11 cellular contexts compared by ENCODE assay signal in genomic region chr3:14525685-14526631, GRCh38. TPM values are rescaled to one million over a fixed set of nuclear protein-coding genes. Genes with fewer than 3 reads are reported as not detected.
DNase-seq lines count a peak whose midpoint lies in the region; ATAC-seq and TF ChIP-seq lines count a peak whose summit lies in the region.
"Had no signal": no experiment of that assay in that cellular context is flagged by ENCODE, and none has a peak within 500 bp of the region (broad histone marks: within the 10 kb centered on the region; RNA-seq: fewer than 3 reads in every experiment).

No MANE protein-coding gene starts in this region.

- ATAC-seq in HG03460 (IDR thresholded peaks at IDR 0.05; ENCODE audit: unreplicated experiment) (no peak), GM21528 (IDR thresholded peaks at IDR 0.05; ENCODE audit: low FRiP score, unreplicated experiment) (no peak)

- peak; percentile 91 for DNase-seq in AG20443 (ENCODE audit: low spot score)
- DNase-seq in MV-4-11 (lab: John Stamatoyannopoulos, UW), result peak; percentile 10
- peak; percentile 59 for DNase-seq in fibroblast of peridontal ligament (ENCODE audit: extremely low read depth)
- peak in 4 of 5 donors; percentile 40 to 48 (median 42) for DNase-seq in ovary
- DNase-seq in ascending aorta (ENCODE audit: low spot score in 2 of 2), result no peak
- no peak for DNase-seq in NOMO-1 treated with dmso at 0.1 percent for 144 hours (lab: John Stamatoyannopoulos, UW; ENCODE audit: unreplicated experiment)
- DNase-seq: DND-41, NCI-H82 had no signal

- H3K9me3 ChIP-seq in ovary (no peaks in the 10 kb centered on the region), ascending aorta (no peaks in the 10 kb centered on the region)

- TF ChIP-seq CTCF in ovary (IDR thresholded peaks at IDR 0.05) (no peak), ascending aorta (IDR thresholded peaks at IDR 0.05) (no peak)

- peak overlapping the region in 1 of 2 donors; percentile 49 for H3K27ac ChIP-seq in ovary
- peak overlapping the region in 1 of 2 donors; percentile 1 for H3K27ac ChIP-seq in ascending aorta
- H3K27ac ChIP-seq: KMS-11 had no signal

- no peaks in the 10 kb centered on the region for H3K4me1 ChIP-seq in ovary (ENCODE audit: insufficient read depth)
- H3K4me1 ChIP-seq in ascending aorta, result peaks cover 0 to 4% of the 10 kb centered on the region in 2 donors

- TF ChIP-seq EP300 in ovary (IDR thresholded peaks at IDR 0.05), result no peak

- intact Hi-C loops in ovary (cut with DNase I), result no loop called here
- intact Hi-C loops in ascending aorta (cut with DNase I), result no loop called here

- TF ChIP-seq POLR2A in ovary (IDR thresholded peaks at IDR 0.05), result no peak

- WGBS in ovary, 3 donors, result 18 to 28% (median 25%) methylated on average over 17 of the region's 17 CpGs

- H3K36me3 ChIP-seq in ovary, result no peaks in the 10 kb centered on the region
- no peaks in the 10 kb centered on the region for H3K36me3 ChIP-seq in ascending aorta

- H3K27me3 ChIP-seq in ovary (no peaks in the 10 kb centered on the region), ascending aorta (no peaks in the 10 kb centered on the region)

- no peak overlapping the region for H3K4me3 ChIP-seq in ovary
- H3K4me3 ChIP-seq in ascending aorta, result no peak overlapping the region

RNA-seq across cellular contexts. Expression of gene GRIP2, which starts 14.2 kb away (rescaled TPM):
- 10 to 100 TPM in 2 of 7 donors, 1 to 10 TPM in 5; 1.1 to 19.4 (median 5.4) TPM for total RNA-seq in ovary
- 10 to 100 TPM in 1 of 2 donors, 1 to 10 TPM in 1; 1.6 to 11.2 TPM for polyA plus RNA-seq in ovary
- total RNA-seq in ascending aorta, result 0.21 TPM

Comparison
In these comparisons a context has a peak if more than half of its experiments do, and no peak if none do; other contexts are left out.
1. DNase-seq: peak in AG20443 (single experiment), MV-4-11 (single experiment), fibroblast of peridontal ligament (single experiment) and ovary (4 of 5); none in ascending aorta (0 of 2) and NOMO-1 treated with dmso at 0.1 percent for 144 hours (single experiment).